1 cellular context compared by ENCODE assay signal in the genomic region with DNA sequence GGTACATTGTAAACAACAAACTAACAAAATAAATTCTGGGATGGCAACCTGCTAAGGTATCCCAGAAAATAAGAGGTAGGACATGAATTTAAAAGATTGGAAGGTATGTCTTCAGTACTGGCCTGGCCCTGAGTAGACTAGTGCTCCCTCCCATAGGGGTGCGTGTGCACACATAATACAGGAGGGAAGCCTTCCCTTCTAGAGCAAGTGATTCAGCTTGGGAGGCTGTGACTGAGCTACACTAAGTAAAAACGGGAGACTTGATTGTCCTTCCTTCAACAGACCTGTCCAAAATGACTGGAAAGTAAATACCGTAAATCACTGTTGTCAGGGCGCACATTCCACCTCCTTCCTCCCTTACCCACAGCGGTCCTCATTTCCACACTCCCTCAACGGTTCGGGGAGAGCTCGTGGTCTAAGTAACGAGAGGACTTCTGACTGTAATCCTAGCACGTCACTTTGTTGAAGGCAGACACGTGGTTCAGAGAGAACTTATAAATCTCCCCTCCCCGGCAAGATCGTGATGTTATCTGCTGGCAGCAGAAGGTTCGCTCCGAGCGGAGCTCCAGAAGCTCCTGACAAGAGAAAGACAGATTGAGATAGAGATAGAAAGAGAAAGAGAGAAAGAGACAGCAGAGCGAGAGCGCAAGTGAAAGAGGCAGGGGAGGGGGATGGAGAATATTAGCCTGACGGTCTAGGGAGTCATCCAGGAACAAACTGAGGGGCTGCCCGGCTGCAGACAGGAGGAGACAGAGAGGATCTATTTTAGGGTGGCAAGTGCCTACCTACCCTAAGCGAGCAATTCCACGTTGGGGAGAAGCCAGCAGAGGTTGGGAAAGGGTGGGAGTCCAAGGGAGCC.
TF ChIP-seq lines count a peak whose summit lies in the region.

A gene (plus strand): TSS at position 523 of the 859 bp plus-strand sequence. CDS start 1,366 bp downstream, outside the sequence.

TF ChIP-seq in K562, 482 proteins besides CTCF, POLR2A, EP300 and RAD21 (continued from another document and continues in another):
- TF ChIP-seq EWSR1 (IDR thresholded peaks at IDR 0.05; ENCODE audit: borderline replicate concordance, low read depth, partially characterized antibody) (no peak), TBL1XR1 (IDR thresholded peaks at IDR 0.05; ENCODE audit: low read length in 2 of 2) (0 out of 4 replicates have a peak, but pooled peaks of 1 of the 2 experiments have one; percentile 18), ARHGAP35 (IDR thresholded peaks at IDR 0.05; ENCODE audit: partially characterized antibody) (peak; percentile 36), ZNF778 (CRISPR knock-in tag; IDR thresholded peaks at IDR 0.05) (no peak), CEBPB (tag; IDR thresholded peaks at IDR 0.05) (0 out of 2 replicates have a peak, but pooled peaks have one; percentile 24), PML (IDR thresholded peaks at IDR 0.05; ENCODE audit: low read length) (0 out of 2 replicates have a peak, but pooled peaks have one; percentile 42), FOS (IDR thresholded peaks at IDR 0.05; ENCODE audit: extremely low read depth, insufficient read length) (no peak), TSC22D4 (tag; IDR thresholded peaks at IDR 0.05) (no peak), BRD4 (IDR thresholded peaks at IDR 0.05) (no peak), DPF2 (IDR thresholded peaks at IDR 0.05) (peak; percentile 79), TOE1 (IDR thresholded peaks at IDR 0.05; ENCODE audit: borderline replicate concordance) (peak; percentile 59; the same call in 1 of the 2 replicates), TOE1 (CRISPR knock-in tag; IDR thresholded peaks at IDR 0.05; ENCODE audit: borderline replicate concordance, low read depth) (no peak), THRAP3 (IDR thresholded peaks at IDR 0.05; ENCODE audit: borderline replicate concordance) (no peak), IFI16 (CRISPR knock-in tag; IDR thresholded peaks at IDR 0.05) (no peak), CTBP1 (IDR thresholded peaks at IDR 0.05; ENCODE audit: borderline replicate concordance) (peak; percentile 58; the same call in 1 of the 2 replicates), RBBP5 (IDR thresholded peaks at IDR 0.05; ENCODE audit: borderline replicate concordance, insufficient read depth, low read length, poor library complexity, severe bottlenecking) (no peak), MECOM (CRISPR knock-in tag; IDR thresholded peaks at IDR 0.05) (0 out of 2 replicates have a peak, but pooled peaks have one; percentile 43), ZNF3 (CRISPR knock-in tag; IDR thresholded peaks at IDR 0.05) (no peak), FOXA3 (CRISPR knock-in tag; conservative IDR thresholded peaks at IDR 0.05 in 1 of 2, IDR thresholded peaks at IDR 0.05 in 1 of 2) (peak in 1 of 2 experiments; percentile 62; a peak in 2 of 4 replicates), SMARCC2 (IDR thresholded peaks at IDR 0.05; ENCODE audit: low read depth) (peak; percentile 29; the same call in 1 of the 2 replicates), KLF16 (IDR thresholded peaks at IDR 0.05) (peak; percentile 49; the same call in 1 of the 2 replicates), FOXM1 (IDR thresholded peaks at IDR 0.05; ENCODE audit: low read depth) (peak; percentile 45; the same call in 1 of the 2 replicates), FOXM1 (CRISPR knock-in tag; IDR thresholded peaks at IDR 0.05; ENCODE audit: low read depth) (no peak)
- TF ChIP-seq, protein P1, sequence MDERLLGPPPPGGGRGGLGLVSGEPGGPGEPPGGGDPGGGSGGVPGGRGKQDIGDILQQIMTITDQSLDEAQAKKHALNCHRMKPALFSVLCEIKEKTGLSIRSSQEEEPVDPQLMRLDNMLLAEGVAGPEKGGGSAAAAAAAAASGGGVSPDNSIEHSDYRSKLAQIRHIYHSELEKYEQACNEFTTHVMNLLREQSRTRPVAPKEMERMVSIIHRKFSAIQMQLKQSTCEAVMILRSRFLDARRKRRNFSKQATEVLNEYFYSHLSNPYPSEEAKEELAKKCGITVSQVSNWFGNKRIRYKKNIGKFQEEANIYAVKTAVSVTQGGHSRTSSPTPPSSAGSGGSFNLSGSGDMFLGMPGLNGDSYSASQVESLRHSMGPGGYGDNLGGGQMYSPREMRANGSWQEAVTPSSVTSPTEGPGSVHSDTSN (CRISPR knock-in tag; IDR thresholded peaks at IDR 0.05; ENCODE audit: low read depth) = no peak
- TF ChIP-seq, protein P1 (tag; conservative IDR thresholded peaks at IDR 0.05; ENCODE audit: low read depth) = peak; percentile 90
- TF ChIP-seq, protein P2, sequence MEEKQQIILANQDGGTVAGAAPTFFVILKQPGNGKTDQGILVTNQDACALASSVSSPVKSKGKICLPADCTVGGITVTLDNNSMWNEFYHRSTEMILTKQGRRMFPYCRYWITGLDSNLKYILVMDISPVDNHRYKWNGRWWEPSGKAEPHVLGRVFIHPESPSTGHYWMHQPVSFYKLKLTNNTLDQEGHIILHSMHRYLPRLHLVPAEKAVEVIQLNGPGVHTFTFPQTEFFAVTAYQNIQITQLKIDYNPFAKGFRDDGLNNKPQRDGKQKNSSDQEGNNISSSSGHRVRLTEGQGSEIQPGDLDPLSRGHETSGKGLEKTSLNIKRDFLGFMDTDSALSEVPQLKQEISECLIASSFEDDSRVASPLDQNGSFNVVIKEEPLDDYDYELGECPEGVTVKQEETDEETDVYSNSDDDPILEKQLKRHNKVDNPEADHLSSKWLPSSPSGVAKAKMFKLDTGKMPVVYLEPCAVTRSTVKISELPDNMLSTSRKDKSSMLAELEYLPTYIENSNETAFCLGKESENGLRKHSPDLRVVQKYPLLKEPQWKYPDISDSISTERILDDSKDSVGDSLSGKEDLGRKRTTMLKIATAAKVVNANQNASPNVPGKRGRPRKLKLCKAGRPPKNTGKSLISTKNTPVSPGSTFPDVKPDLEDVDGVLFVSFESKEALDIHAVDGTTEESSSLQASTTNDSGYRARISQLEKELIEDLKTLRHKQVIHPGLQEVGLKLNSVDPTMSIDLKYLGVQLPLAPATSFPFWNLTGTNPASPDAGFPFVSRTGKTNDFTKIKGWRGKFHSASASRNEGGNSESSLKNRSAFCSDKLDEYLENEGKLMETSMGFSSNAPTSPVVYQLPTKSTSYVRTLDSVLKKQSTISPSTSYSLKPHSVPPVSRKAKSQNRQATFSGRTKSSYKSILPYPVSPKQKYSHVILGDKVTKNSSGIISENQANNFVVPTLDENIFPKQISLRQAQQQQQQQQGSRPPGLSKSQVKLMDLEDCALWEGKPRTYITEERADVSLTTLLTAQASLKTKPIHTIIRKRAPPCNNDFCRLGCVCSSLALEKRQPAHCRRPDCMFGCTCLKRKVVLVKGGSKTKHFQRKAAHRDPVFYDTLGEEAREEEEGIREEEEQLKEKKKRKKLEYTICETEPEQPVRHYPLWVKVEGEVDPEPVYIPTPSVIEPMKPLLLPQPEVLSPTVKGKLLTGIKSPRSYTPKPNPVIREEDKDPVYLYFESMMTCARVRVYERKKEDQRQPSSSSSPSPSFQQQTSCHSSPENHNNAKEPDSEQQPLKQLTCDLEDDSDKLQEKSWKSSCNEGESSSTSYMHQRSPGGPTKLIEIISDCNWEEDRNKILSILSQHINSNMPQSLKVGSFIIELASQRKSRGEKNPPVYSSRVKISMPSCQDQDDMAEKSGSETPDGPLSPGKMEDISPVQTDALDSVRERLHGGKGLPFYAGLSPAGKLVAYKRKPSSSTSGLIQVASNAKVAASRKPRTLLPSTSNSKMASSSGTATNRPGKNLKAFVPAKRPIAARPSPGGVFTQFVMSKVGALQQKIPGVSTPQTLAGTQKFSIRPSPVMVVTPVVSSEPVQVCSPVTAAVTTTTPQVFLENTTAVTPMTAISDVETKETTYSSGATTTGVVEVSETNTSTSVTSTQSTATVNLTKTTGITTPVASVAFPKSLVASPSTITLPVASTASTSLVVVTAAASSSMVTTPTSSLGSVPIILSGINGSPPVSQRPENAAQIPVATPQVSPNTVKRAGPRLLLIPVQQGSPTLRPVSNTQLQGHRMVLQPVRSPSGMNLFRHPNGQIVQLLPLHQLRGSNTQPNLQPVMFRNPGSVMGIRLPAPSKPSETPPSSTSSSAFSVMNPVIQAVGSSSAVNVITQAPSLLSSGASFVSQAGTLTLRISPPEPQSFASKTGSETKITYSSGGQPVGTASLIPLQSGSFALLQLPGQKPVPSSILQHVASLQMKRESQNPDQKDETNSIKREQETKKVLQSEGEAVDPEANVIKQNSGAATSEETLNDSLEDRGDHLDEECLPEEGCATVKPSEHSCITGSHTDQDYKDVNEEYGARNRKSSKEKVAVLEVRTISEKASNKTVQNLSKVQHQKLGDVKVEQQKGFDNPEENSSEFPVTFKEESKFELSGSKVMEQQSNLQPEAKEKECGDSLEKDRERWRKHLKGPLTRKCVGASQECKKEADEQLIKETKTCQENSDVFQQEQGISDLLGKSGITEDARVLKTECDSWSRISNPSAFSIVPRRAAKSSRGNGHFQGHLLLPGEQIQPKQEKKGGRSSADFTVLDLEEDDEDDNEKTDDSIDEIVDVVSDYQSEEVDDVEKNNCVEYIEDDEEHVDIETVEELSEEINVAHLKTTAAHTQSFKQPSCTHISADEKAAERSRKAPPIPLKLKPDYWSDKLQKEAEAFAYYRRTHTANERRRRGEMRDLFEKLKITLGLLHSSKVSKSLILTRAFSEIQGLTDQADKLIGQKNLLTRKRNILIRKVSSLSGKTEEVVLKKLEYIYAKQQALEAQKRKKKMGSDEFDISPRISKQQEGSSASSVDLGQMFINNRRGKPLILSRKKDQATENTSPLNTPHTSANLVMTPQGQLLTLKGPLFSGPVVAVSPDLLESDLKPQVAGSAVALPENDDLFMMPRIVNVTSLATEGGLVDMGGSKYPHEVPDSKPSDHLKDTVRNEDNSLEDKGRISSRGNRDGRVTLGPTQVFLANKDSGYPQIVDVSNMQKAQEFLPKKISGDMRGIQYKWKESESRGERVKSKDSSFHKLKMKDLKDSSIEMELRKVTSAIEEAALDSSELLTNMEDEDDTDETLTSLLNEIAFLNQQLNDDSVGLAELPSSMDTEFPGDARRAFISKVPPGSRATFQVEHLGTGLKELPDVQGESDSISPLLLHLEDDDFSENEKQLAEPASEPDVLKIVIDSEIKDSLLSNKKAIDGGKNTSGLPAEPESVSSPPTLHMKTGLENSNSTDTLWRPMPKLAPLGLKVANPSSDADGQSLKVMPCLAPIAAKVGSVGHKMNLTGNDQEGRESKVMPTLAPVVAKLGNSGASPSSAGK (IDR thresholded peaks at IDR 0.05) = peak; percentile 92
- TF ChIP-seq, protein P3, sequence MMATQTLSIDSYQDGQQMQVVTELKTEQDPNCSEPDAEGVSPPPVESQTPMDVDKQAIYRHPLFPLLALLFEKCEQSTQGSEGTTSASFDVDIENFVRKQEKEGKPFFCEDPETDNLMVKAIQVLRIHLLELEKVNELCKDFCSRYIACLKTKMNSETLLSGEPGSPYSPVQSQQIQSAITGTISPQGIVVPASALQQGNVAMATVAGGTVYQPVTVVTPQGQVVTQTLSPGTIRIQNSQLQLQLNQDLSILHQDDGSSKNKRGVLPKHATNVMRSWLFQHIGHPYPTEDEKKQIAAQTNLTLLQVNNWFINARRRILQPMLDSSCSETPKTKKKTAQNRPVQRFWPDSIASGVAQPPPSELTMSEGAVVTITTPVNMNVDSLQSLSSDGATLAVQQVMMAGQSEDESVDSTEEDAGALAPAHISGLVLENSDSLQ (IDR thresholded peaks at IDR 0.05) = peak; percentile 93
- TF ChIP-seq, protein P4, sequence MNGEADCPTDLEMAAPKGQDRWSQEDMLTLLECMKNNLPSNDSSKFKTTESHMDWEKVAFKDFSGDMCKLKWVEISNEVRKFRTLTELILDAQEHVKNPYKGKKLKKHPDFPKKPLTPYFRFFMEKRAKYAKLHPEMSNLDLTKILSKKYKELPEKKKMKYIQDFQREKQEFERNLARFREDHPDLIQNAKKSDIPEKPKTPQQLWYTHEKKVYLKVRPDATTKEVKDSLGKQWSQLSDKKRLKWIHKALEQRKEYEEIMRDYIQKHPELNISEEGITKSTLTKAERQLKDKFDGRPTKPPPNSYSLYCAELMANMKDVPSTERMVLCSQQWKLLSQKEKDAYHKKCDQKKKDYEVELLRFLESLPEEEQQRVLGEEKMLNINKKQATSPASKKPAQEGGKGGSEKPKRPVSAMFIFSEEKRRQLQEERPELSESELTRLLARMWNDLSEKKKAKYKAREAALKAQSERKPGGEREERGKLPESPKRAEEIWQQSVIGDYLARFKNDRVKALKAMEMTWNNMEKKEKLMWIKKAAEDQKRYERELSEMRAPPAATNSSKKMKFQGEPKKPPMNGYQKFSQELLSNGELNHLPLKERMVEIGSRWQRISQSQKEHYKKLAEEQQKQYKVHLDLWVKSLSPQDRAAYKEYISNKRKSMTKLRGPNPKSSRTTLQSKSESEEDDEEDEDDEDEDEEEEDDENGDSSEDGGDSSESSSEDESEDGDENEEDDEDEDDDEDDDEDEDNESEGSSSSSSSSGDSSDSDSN (IDR thresholded peaks at IDR 0.05; ENCODE audit: borderline replicate concordance in 1 of 2, low read depth in 2 of 2, low read length in 2 of 2) = 0 out of 4 replicates have a peak, but pooled peaks of 1 of the 2 experiments have one; percentile 38
- TF ChIP-seq, protein P5, sequence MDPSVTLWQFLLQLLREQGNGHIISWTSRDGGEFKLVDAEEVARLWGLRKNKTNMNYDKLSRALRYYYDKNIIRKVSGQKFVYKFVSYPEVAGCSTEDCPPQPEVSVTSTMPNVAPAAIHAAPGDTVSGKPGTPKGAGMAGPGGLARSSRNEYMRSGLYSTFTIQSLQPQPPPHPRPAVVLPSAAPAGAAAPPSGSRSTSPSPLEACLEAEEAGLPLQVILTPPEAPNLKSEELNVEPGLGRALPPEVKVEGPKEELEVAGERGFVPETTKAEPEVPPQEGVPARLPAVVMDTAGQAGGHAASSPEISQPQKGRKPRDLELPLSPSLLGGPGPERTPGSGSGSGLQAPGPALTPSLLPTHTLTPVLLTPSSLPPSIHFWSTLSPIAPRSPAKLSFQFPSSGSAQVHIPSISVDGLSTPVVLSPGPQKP (CRISPR knock-in tag; IDR thresholded peaks at IDR 0.05) = no peak
- TF ChIP-seq, protein P6, sequence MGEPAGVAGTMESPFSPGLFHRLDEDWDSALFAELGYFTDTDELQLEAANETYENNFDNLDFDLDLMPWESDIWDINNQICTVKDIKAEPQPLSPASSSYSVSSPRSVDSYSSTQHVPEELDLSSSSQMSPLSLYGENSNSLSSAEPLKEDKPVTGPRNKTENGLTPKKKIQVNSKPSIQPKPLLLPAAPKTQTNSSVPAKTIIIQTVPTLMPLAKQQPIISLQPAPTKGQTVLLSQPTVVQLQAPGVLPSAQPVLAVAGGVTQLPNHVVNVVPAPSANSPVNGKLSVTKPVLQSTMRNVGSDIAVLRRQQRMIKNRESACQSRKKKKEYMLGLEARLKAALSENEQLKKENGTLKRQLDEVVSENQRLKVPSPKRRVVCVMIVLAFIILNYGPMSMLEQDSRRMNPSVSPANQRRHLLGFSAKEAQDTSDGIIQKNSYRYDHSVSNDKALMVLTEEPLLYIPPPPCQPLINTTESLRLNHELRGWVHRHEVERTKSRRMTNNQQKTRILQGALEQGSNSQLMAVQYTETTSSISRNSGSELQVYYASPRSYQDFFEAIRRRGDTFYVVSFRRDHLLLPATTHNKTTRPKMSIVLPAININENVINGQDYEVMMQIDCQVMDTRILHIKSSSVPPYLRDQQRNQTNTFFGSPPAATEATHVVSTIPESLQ (CRISPR knock-in tag; IDR thresholded peaks at IDR 0.05) = no peak
